Comparison of ENCODE assay signal across 19 cellular contexts in genomic region chr7:7565018-7565680, GRCh38. TPM values are rescaled to one million over a fixed set of nuclear protein-coding genes. Genes with fewer than 3 reads are reported as not detected.
DNase-seq lines count a peak whose midpoint lies in the region; ATAC-seq and TF ChIP-seq lines count a peak whose summit lies in the region.
"Had no signal": no experiment of that assay in that cellular context is flagged by ENCODE, and none has a peak within 500 bp of the region (broad histone marks: within the 10 kb centered on the region; RNA-seq: fewer than 3 reads in every experiment).

No MANE protein-coding gene starts in this region.

- H3K36me3 ChIP-seq in esophagus squamous epithelium, result no peaks in the 10 kb centered on the region
- no peaks in the 10 kb centered on the region for H3K36me3 ChIP-seq in suprapubic skin

- no peak for TF ChIP-seq EP300 in suprapubic skin (IDR thresholded peaks at IDR 0.05)

- ATAC-seq in GM21360 (IDR thresholded peaks at IDR 0.05; ENCODE audit: unreplicated experiment) (no peak), GM21526 (IDR thresholded peaks at IDR 0.05; ENCODE audit: low FRiP score, unreplicated experiment) (no peak)
- ATAC-seq: left ventricle myocardium superior; naive thymus-derived CD8-positive, alpha-beta T cell; right cardiac atrium had no signal

- peaks cover 24% of the 10 kb centered on the region for H3K4me1 Mint-ChIP-seq in activated T-helper 2 cell treated with anti-CD3 and anti-CD28 coated beads, Interferon-gamma antibody, Interleukin-2, Interleukin-4, amounts not matched to agents 10 μg/mL and 5 μg/mL and 100 μg/mL, durations not matched to agents 14 hours and 24 hours and 36 hours (ENCODE audit: low read depth)

- no peak overlapping the region for H3K27ac Mint-ChIP-seq in activated T-helper 2 cell treated with anti-CD3 and anti-CD28 coated beads, Interferon-gamma antibody, Interleukin-2, Interleukin-4, amounts not matched to agents 10 μg/mL and 5 μg/mL and 100 μg/mL, durations not matched to agents 14 hours and 24 hours and 36 hours
- H3K27ac Mint-ChIP-seq: activated naive CD4-positive, alpha-beta T cell treated with anti-CD3 and anti-CD28 coated beads, Interleukin-2, amount 50 U/mL, for 72 hours; HFFc6; naive thymus-derived CD8-positive, alpha-beta T cell had no signal

- peaks cover 26 to 75% (median 27%) of the 10 kb centered on the region in 3 donors for H3K4me1 ChIP-seq in esophagus squamous epithelium
- H3K4me1 ChIP-seq in suprapubic skin, result peaks cover 68% of the 10 kb centered on the region
- H3K4me1 ChIP-seq: BE2C had no signal

- H3K9me3 ChIP-seq in esophagus squamous epithelium (no peaks in the 10 kb centered on the region), suprapubic skin (no peaks in the 10 kb centered on the region)
- H3K9me3 ChIP-seq: BE2C had no signal

- intact Hi-C loops in esophagus squamous epithelium (cut with DNase I), result no loop called here
- intact Hi-C loops in activated T-helper 2 cell treated with anti-CD3 and anti-CD28 coated beads, Interferon-gamma antibody, Interleukin-2, Interleukin-4, amounts not matched to agents 10 μg/mL and 5 μg/mL and 100 μg/mL, durations not matched to agents 14 hours and 24 hours and 36 hours (cut with micrococcal nuclease), result loop anchor here (1.0 to 5.0 kb wide), 9 partner anchors 75 to 632 kb away; partner anchors contain the start of genes C1GALT1, GLCCI1 and UMAD1

- H3K27ac ChIP-seq in esophagus squamous epithelium, result peak overlapping the region; percentile 90 to 98 (median 98)
- peak overlapping the region; percentile 97 for H3K27ac ChIP-seq in suprapubic skin

- peak; percentile 26 for DNase-seq in stimulated activated CD4-positive, alpha-beta T cell treated with anti-CD3 and anti-CD28 coated beads, Interleukin-1b, Interleukin-23, amount 100 ng/mL, for 48 hours
- no peak for DNase-seq in stimulated activated CD4-positive, alpha-beta T cell treated with anti-CD3 and anti-CD28 coated beads, Interleukin-4, amount 100 ng/mL, for 4 hours
- peak; percentile 97 for DNase-seq in NCI-H82 (lab: John Stamatoyannopoulos, UW)
- no peak for DNase-seq in esophagus squamous epithelium (lab: John Stamatoyannopoulos, UW)
- DNase-seq in suprapubic skin (ENCODE audit: low spot score in 2 of 2), result no peak
- no peak for DNase-seq in activated T-helper 2 cell treated with anti-CD3 and anti-CD28 coated beads, Interferon-gamma antibody, Interleukin-2, Interleukin-4, amounts not matched to agents 10 μg/mL and 5 μg/mL and 100 μg/mL, durations not matched to agents 14 hours and 24 hours and 36 hours (ENCODE audit: low spot score)
- DNase-seq: activated CD8-positive, alpha-beta memory T cell treated with anti-CD3 and anti-CD28 coated beads for 24 hours; BE2C; DMS79 treated with DMSO at 0.1 percent for 48 hours; effector CD8-positive, alpha-beta T cell; left ventricle myocardium superior; naive thymus-derived CD8-positive, alpha-beta T cell; NCI-H2081 treated with DMSO at 0.1 percent for 48 hours had no signal

- TF ChIP-seq CTCF in esophagus squamous epithelium (IDR thresholded peaks at IDR 0.05), result no peak
- TF ChIP-seq CTCF in suprapubic skin (IDR thresholded peaks at IDR 0.05), result no peak

- H3K36me3 Mint-ChIP-seq in activated T-helper 2 cell treated with anti-CD3 and anti-CD28 coated beads, Interferon-gamma antibody, Interleukin-2, Interleukin-4, amounts not matched to agents 10 μg/mL and 5 μg/mL and 100 μg/mL, durations not matched to agents 14 hours and 24 hours and 36 hours (ENCODE audit: low read depth), result peaks cover 22% of the 10 kb centered on the region

- 94% methylated on average over 4 of the region's 4 CpGs for WGBS in esophagus squamous epithelium, 2 donors
- 75% methylated on average over 4 of the region's 4 CpGs for WGBS in suprapubic skin

- no peak for TF ChIP-seq POLR2A in esophagus squamous epithelium (IDR thresholded peaks at IDR 0.05)
- no peak for TF ChIP-seq POLR2A in suprapubic skin (IDR thresholded peaks at IDR 0.05)

- H3K4me3 ChIP-seq in esophagus squamous epithelium (no peak overlapping the region), suprapubic skin (no peak overlapping the region)

- no peak overlapping the region for H3K4me3 Mint-ChIP-seq in activated T-helper 2 cell treated with anti-CD3 and anti-CD28 coated beads, Interferon-gamma antibody, Interleukin-2, Interleukin-4, amounts not matched to agents 10 μg/mL and 5 μg/mL and 100 μg/mL, durations not matched to agents 14 hours and 24 hours and 36 hours (ENCODE audit: low read depth)
- H3K4me3 Mint-ChIP-seq: HFFc6; naive thymus-derived CD8-positive, alpha-beta T cell had no signal

- peaks cover 19% of the 10 kb centered on the region for H3K27me3 Mint-ChIP-seq in activated T-helper 2 cell treated with anti-CD3 and anti-CD28 coated beads, Interferon-gamma antibody, Interleukin-2, Interleukin-4, amounts not matched to agents 10 μg/mL and 5 μg/mL and 100 μg/mL, durations not matched to agents 14 hours and 24 hours and 36 hours (ENCODE audit: low read depth)
- H3K27me3 Mint-ChIP-seq: naive thymus-derived CD8-positive, alpha-beta T cell had no signal

- peaks cover under 1% of the 10 kb centered on the region for H3K9me3 Mint-ChIP-seq in activated T-helper 2 cell treated with anti-CD3 and anti-CD28 coated beads, Interferon-gamma antibody, Interleukin-2, Interleukin-4, amounts not matched to agents 10 μg/mL and 5 μg/mL and 100 μg/mL, durations not matched to agents 14 hours and 24 hours and 36 hours
- H3K9me3 Mint-ChIP-seq: naive thymus-derived CD8-positive, alpha-beta T cell had no signal

- H3K27me3 ChIP-seq in esophagus squamous epithelium (no peaks in the 10 kb centered on the region), suprapubic skin (no peaks in the 10 kb centered on the region)
- H3K27me3 ChIP-seq: BE2C had no signal

RNA-seq across cellular contexts. Expression of gene MIOS, which starts 1.5 kb away (rescaled TPM):
- total RNA-seq in esophagus squamous epithelium (10 to 100 TPM; 36.5 to 62.9 (median 53.7) TPM), suprapubic skin (10 to 100 TPM; 45.1 to 65.8 (median 55.7) TPM)
- 29.8 and 30.3 TPM in 2 replicates for total RNA-seq in activated T-helper 2 cell treated with anti-CD3 and anti-CD28 coated beads, Interferon-gamma antibody, Interleukin-2, Interleukin-4, amounts not matched to agents 10 μg/mL and 5 μg/mL and 100 μg/mL, durations not matched to agents 14 hours and 24 hours and 36 hours

RNA-seq across cellular contexts. Expression of gene COL28A1, which starts 29.5 kb away (rescaled TPM):
- total RNA-seq in esophagus squamous epithelium, result 1 to 10 TPM in 1 of 4 donors, under 1 TPM in 3; 0.11 to 3.1 (median 0.40) TPM
- 1 to 10 TPM in 3 of 4 donors, under 1 TPM in 1; 0.85 to 2.9 (median 2.0) TPM for total RNA-seq in suprapubic skin
- 0.07 TPM in 1 of 2 replicates, not detected in the other for total RNA-seq in activated T-helper 2 cell treated with anti-CD3 and anti-CD28 coated beads, Interferon-gamma antibody, Interleukin-2, Interleukin-4, amounts not matched to agents 10 μg/mL and 5 μg/mL and 100 μg/mL, durations not matched to agents 14 hours and 24 hours and 36 hours
- total RNA-seq: T-helper 2 cell treated with Interferon-gamma antibody and Interleukin-4, amounts not matched to agents 100 ng/mL and 5 ng/mL, for 36 hours had no signal

Comparison
In these comparisons a context has a peak if more than half of its experiments do, and no peak if none do; other contexts are left out.
1. DNase-seq: peak in stimulated activated CD4-positive, alpha-beta T cell treated with anti-CD3 and anti-CD28 coated beads, Interleukin-1b, Interleukin-23, amount 100 ng/mL, for 48 hours (single experiment) and NCI-H82 (single experiment); none in stimulated activated CD4-positive, alpha-beta T cell treated with anti-CD3 and anti-CD28 coated beads, Interleukin-4, amount 100 ng/mL, for 4 hours (0 of 2), esophagus squamous epithelium (single experiment), suprapubic skin (0 of 2) and activated T-helper 2 cell treated with anti-CD3 and anti-CD28 coated beads, Interferon-gamma antibody, Interleukin-2, Interleukin-4, amounts not matched to agents 10 μg/mL and 5 μg/mL and 100 μg/mL, durations not matched to agents 14 hours and 24 hours and 36 hours (single experiment).